ENCODE assay signal across 8 cellular contexts in genomic region chr3:126654571-126655393, GRCh38. TPM values are rescaled to one million over a fixed set of nuclear protein-coding genes. Genes with fewer than 3 reads are reported as not detected.
DNase-seq lines count a peak whose midpoint lies in the region; ATAC-seq, FAIRE-seq and TF ChIP-seq lines count a peak whose summit lies in the region.

TSS of gene TXNRD3 (minus strand) at chr3:126655124.

- H3K4me1 ChIP-seq in small intestine (ENCODE audit: control insufficient read depth in 2 of 2, insufficient read depth in 1 of 2, low read depth in 1 of 2, low read length in 1 of 2), result no peaks in the 10 kb centered on the region

- no peak for TF ChIP-seq CTCF in cardiac fibroblast (IDR thresholded peaks at IDR 0.05; ENCODE audit: low read depth, low read length)

- no peaks in the 10 kb centered on the region for H3K27me3 ChIP-seq in small intestine (ENCODE audit: control insufficient read depth in 2 of 2, insufficient read depth in 2 of 2, low read length in 2 of 2)

- DNase-seq in ELR (ENCODE audit: low read depth) (peak; percentile 80), NCI-H1694 treated with DMSO at 0.1 percent for 48 hours (lab: John Stamatoyannopoulos, UW) (peak; percentile 40), cardiac fibroblast (ENCODE audit: low read depth in 2 of 2) (peak; percentile 63 to 73), inferior parietal cortex (ENCODE audit: extremely low spot score) (peak; percentile 51), small intestine (peak; percentile 74)
- peak; percentile 34 for DNase-seq in activated CD4-positive, CD25-positive, alpha-beta regulatory T cell treated with anti-CD3 and anti-CD28 coated beads, Interleukin-2, amount 50 U/mL, for 16 hours (ENCODE audit: low read depth, low spot score)

- H3K27ac ChIP-seq in small intestine (ENCODE audit: low read depth in 1 of 2, low read length in 1 of 2), result peak within 1 kb of the TSS; percentile 65 to 69

- H3K36me3 ChIP-seq in small intestine (ENCODE audit: control insufficient read depth in 2 of 2, insufficient read depth in 2 of 2, low read length in 2 of 2), result no peaks in the 10 kb centered on the region

- ATAC-seq in HG03460 (IDR thresholded peaks at IDR 0.05; ENCODE audit: unreplicated experiment), result no peak
- ATAC-seq in GM21576 (IDR thresholded peaks at IDR 0.05; ENCODE audit: unreplicated experiment), result no peak

- WGBS in small intestine, 3 donors, result 0 to 1% (median 1%) methylated on average over 66 to 102 of the region's 102 CpGs

- H3K9me3 ChIP-seq in small intestine (ENCODE audit: control insufficient read depth, low read depth), result no peaks in the 10 kb centered on the region

- H3K4me3 ChIP-seq in cardiac fibroblast (replicated peaks in 1 of 2; ENCODE audit: low read depth in 2 of 2, low read length in 2 of 2) (peak within 1 kb of the TSS; percentile 52 to 55), small intestine (ENCODE audit: low read depth in 1 of 2, low read length in 2 of 2) (peak within 1 kb of the TSS; percentile 56 to 75)

- FAIRE-seq in small intestine (lab: Jason Lieb, UNC), result no peak

RNA-seq across cellular contexts. Expression of gene TXNRD3, which starts in this region (rescaled TPM):
- 1 to 10 TPM in 2 of 3 donors, under 1 TPM in 1; 0.89 to 3.2 (median 2.4) TPM for polyA plus RNA-seq in small intestine
